In the genomic region with DNA sequence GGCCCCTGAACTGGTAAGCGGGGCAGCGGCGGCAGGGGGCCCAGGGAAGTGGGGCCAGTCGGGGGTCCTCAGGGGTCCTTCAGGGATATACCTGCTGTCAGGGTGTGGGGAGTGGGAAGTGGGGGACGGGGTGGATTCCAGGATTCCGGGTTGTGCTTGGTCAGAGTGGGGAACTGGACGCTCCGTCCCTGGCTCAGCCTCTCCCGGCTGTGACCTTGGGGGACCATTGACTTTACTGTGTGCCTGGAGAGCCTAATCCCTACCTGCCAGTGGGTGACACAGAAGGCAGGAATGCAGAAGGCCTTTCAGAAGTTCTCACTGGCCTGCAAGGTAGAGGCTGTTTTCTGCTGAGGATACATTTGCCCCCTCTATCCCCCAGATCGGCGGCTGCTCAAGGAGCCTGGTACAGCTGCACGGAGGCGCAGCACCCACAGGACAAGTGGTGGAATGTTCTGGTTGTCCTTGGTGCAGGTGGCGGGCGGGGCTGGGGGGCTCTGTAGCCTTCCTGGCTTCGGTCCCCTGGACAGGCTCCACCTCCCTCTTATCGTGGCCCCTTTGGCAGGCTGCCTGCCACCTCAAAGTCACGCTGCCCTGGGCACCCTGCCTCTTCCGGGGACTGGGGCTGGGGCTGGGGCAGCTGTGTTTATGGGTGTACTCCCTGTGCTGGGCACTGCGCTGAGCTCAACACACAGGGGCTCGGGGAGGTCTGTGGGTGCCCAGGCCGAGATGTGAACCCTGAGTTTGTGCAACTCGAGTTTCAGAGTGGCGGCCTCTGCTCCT, we compare ENCODE assay signal across 15 cellular contexts. TPM values are rescaled to one million over a fixed set of nuclear protein-coding genes. Genes with fewer than 3 reads are reported as not detected.
A peak's percentile ranks its signal among the peaks of the same experiment; 100 is the strongest.
DNase-seq lines count a peak whose midpoint lies in the region; ATAC-seq, FAIRE-seq and TF ChIP-seq lines count a peak whose summit lies in the region.
"Had no signal": no experiment of that assay in that cellular context is flagged by ENCODE, and none has a peak within 500 bp of the region (broad histone marks: within the 10 kb centered on the region; RNA-seq: fewer than 3 reads in every experiment).

No MANE protein-coding gene starts in this region.

- H3K79me2 ChIP-seq in HepG2 (ENCODE audit: insufficient read depth, low read length): no peaks in the 10 kb centered on the region

- H3K4me3 ChIP-seq in HepG2 (replicated peaks in 1 of 3; ENCODE audit: insufficient read depth in 1 of 3, low read depth in 2 of 3, low read length in 3 of 3) (no peak overlapping the region; a peak in 1 of 6 replicates), transverse colon (no peak overlapping the region)

- H4K20me1 ChIP-seq in HepG2 (ENCODE audit: insufficient read depth, low read length): no peaks in the 10 kb centered on the region

- H3K4me3 Mint-ChIP-seq in activated B cell treated with CpG ODN at 0.5 μM for 24 hours: no peak overlapping the region
- H3K4me3 Mint-ChIP-seq: neural crest cell; stimulated activated naive CD8-positive, alpha-beta T cell treated with anti-CD3 and anti-CD28 coated beads, Interleukin-15, Interleukin-2, amounts not matched to agents 100 ng/mL and 50 ng/mL, for 24 hours had no signal

- no peak for FAIRE-seq in HepG2 (lab: Jason Lieb, UNC)

- H3K36me3 Mint-ChIP-seq in activated B cell treated with CpG ODN at 0.5 μM for 24 hours (ENCODE audit: low read depth): no peaks in the 10 kb centered on the region

- no TSS peak for BruUV-seq in HepG2 (replicated peaks; lab: Mats Ljungman, UMichigan)

- no peak overlapping the region for H2AFZ ChIP-seq in HepG2 (ENCODE audit: low read length)

- H3K4me1 ChIP-seq in HepG2 (ENCODE audit: insufficient read depth, low read length): peaks cover 21% of the 10 kb centered on the region
- H3K4me1 ChIP-seq in transverse colon: peaks cover 0 to 40% (median 34%) of the 10 kb centered on the region in 4 donors

- TF ChIP-seq POLR2A in HepG2 (IDR thresholded peaks at IDR 0.05; ENCODE audit: insufficient read depth in 1 of 2, low read depth in 2 of 2, low read length in 2 of 2) (no peak), transverse colon (IDR thresholded peaks at IDR 0.05) (no peak)

- CTCF ChIA-PET in activated B cell treated with CpG ODN at 0.5 μM for 24 hours (lab: Charles Lee) (interaction anchor here (0.7 to 1.1 kb wide), 2 partner anchors 68 to 455 kb away, joined by 3 read pairs; no protein-coding TSS in a partner anchor), HepG2 (lab: Yijun Ruan, JAX; ENCODE audit: low intra/inter-chr PET ratio, low total read pairs) (interaction anchor here (0.5 kb wide), 1 partner anchor 403 kb away, joined by 3 read pairs; no protein-coding TSS in a partner anchor)

- H3K27me3 ChIP-seq in HepG2 (ENCODE audit: control insufficient read depth in 1 of 2, insufficient read depth in 2 of 2, low read length in 2 of 2) (peaks cover 16 to 88% of the 10 kb centered on the region in 2 experiments), transverse colon (no peaks in the 10 kb centered on the region)

- in situ Hi-C loops in HepG2 (cut with HindIII; ENCODE audit: extremely low pct_ligation_motif_present, low pct_unique_long_range_greater_than_20kb) (no loop called here), transverse colon (cut with MboI; ENCODE audit: low pct_ligation_motif_present in 1 of 4, low pct_unique_long_range_greater_than_20kb in 1 of 4, low sequenced_read_pairs in 3 of 4) (no loop called here)

- WGBS in HepG2 (ENCODE audit: low lambda C conversion rate): 11% methylated on average over 12 of the region's 24 CpGs
- 44 to 80% methylated on average over 2 to 24 of the region's 24 CpGs for WGBS in transverse colon (ENCODE audit: low coverage in 1 of 2), 2 donors

- peak; percentile 13 to 16 for DNase-seq in activated T-cell treated with anti-CD3 and anti-CD28 coated beads, Interleukin-2, amount 50 U/mL, for 48 hours
- DNase-seq in activated T-cell treated with anti-CD3 and anti-CD28 coated beads for 4 hours (no peak), activated B cell treated with CpG ODN at 0.5 μM for 24 hours (no peak), HepG2 (ENCODE audit: low spot score) (peak; percentile 65), transverse colon (peak; percentile 87), nucleus accumbens (lab: John Stamatoyannopoulos, UW) (no peak), NCI-H69 (lab: John Stamatoyannopoulos, UW) (no peak)
- DNase-seq: activated CD4-positive, alpha-beta T cell treated with anti-CD3 and anti-CD28 coated beads, Interleukin-2, amount 50 U/mL, for 4 hours; GF-D8; IMR-90; NCI-H446 had no signal

- H3K4me1 Mint-ChIP-seq in activated B cell treated with CpG ODN at 0.5 μM for 24 hours: peaks cover 78% of the 10 kb centered on the region
- H3K4me1 Mint-ChIP-seq: neural crest cell had no signal

- ATAC-seq in activated B cell treated with CpG ODN at 0.5 μM for 24 hours (ENCODE audit: low read depth) (peak; percentile 53), HepG2 (peak; percentile 71), GM21390 (IDR thresholded peaks at IDR 0.05; ENCODE audit: unreplicated experiment) (no peak)

- no peaks in the 10 kb centered on the region for H3K27me3 Mint-ChIP-seq in activated B cell treated with CpG ODN at 0.5 μM for 24 hours
- H3K27me3 Mint-ChIP-seq: stimulated activated naive CD8-positive, alpha-beta T cell treated with anti-CD3 and anti-CD28 coated beads, Interleukin-15, Interleukin-2, amounts not matched to agents 100 ng/mL and 50 ng/mL, for 24 hours had no signal

- intact Hi-C loops in activated B cell treated with CpG ODN at 0.5 μM for 24 hours (cut with micrococcal nuclease): loop anchor here (2.0 kb wide), 2 partner anchors 16 to 34 kb away; no protein-coding TSS in a partner anchor
- intact Hi-C loops in HepG2 (cut with micrococcal nuclease; ENCODE audit: unreplicated experiment): no loop called here
- intact Hi-C loops in transverse colon (cut with DNase I; ENCODE audit: low total_unique reads): no loop called here

- H3K4me2 ChIP-seq in HepG2 (ENCODE audit: low read depth, low read length): peak overlapping the region; percentile 42; the same call in 1 of the 2 replicates

- no peaks in the 10 kb centered on the region for H3K9me3 Mint-ChIP-seq in activated B cell treated with CpG ODN at 0.5 μM for 24 hours
- H3K9me3 Mint-ChIP-seq: neural crest cell; stimulated activated naive CD8-positive, alpha-beta T cell treated with anti-CD3 and anti-CD28 coated beads, Interleukin-15, Interleukin-2, amounts not matched to agents 100 ng/mL and 50 ng/mL, for 24 hours had no signal

- H3K9ac ChIP-seq in HepG2 (ENCODE audit: insufficient read depth, low read depth, low read length): no peak overlapping the region

- TF ChIP-seq EP300 in HepG2 (IDR thresholded peaks at IDR 0.05; ENCODE audit: low read depth in 2 of 2, low read length in 2 of 2) (no peak), HepG2 (CRISPR knock-in tag; IDR thresholded peaks at IDR 0.05; ENCODE audit: borderline replicate concordance) (no peak), transverse colon (IDR thresholded peaks at IDR 0.05; ENCODE audit: low read depth) (no peak)

- H3K36me3 ChIP-seq in HepG2 (replicated peaks in 1 of 2; ENCODE audit: control insufficient read depth in 1 of 2, insufficient read depth in 2 of 2, low read length in 2 of 2) (no peaks in the 10 kb centered on the region), transverse colon (no peaks in the 10 kb centered on the region)

- H3K27ac Mint-ChIP-seq in activated B cell treated with CpG ODN at 0.5 μM for 24 hours: no peak overlapping the region
- H3K27ac Mint-ChIP-seq: stimulated activated naive CD8-positive, alpha-beta T cell treated with anti-CD3 and anti-CD28 coated beads, Interleukin-15, Interleukin-2, amounts not matched to agents 100 ng/mL and 50 ng/mL, for 24 hours had no signal

- TF ChIP-seq CTCF in activated B cell treated with CpG ODN at 0.5 μM for 24 hours (IDR thresholded peaks at IDR 0.05) (no peak), HepG2 (CRISPR knock-in tag; IDR thresholded peaks at IDR 0.05) (no peak), transverse colon (IDR thresholded peaks at IDR 0.05) (no peak)

- POLR2A ChIA-PET in activated B cell treated with CpG ODN at 0.5 μM for 24 hours (lab: Charles Lee) (no interaction called here), HepG2 (lab: Yijun Ruan, JAX) (no interaction called here)

- no peak for TF ChIP-seq RAD21 in HepG2 (CRISPR knock-in tag; IDR thresholded peaks at IDR 0.05)

- H3K9me3 ChIP-seq in HepG2 (ENCODE audit: low read length) (no peaks in the 10 kb centered on the region), transverse colon (no peaks in the 10 kb centered on the region)

- no peak overlapping the region for H3K27ac ChIP-seq in HepG2 (ENCODE audit: extremely low read length, insufficient read depth, low read length)
- H3K27ac ChIP-seq in transverse colon: peak overlapping the region in 3 of 4 donors; percentile 18 to 50 (median 23)

RNA-seq across cellular contexts. Expression of a gene that starts 18.4 kb away (rescaled TPM):
- 6.5 and 8.6 TPM in 2 replicates for total RNA-seq in activated B cell treated with CpG ODN at 0.5 μM for 24 hours
- 0.02 TPM in 1 of 2 replicates, not detected in the other for total RNA-seq in HepG2 (2016; rRNA removed; fragmentation: Illumina TruSeq; extraction: Trizol)
- total RNA-seq in HepG2 (2016; cell fraction: cytosol; rRNA removed; fragmentation: Illumina TruSeq; extraction: Trizol; ENCODE audit: low read depth): not detected in 2 replicates
- total RNA-seq in HepG2 (2016; cell fraction: insoluble cytoplasmic fraction; rRNA removed; fragmentation: Illumina TruSeq; extraction: Trizol): not detected in 2 replicates
- not detected in 2 replicates for total RNA-seq in HepG2 (2016; cell fraction: membrane; rRNA removed; fragmentation: Illumina TruSeq; extraction: Trizol)
- not detected in 2 replicates for total RNA-seq in HepG2 (2016; cell fraction: nucleus; rRNA removed; fragmentation: Illumina TruSeq; extraction: Trizol)
- 0.08 and 0.13 TPM in 2 replicates for polyA plus RNA-seq in HepG2 (2011; rRNA removed)
- polyA plus RNA-seq in HepG2 (2011; cell fraction: cytosol; rRNA removed): 0.01 TPM in 1 of 2 replicates, not detected in the other
- 0.09 TPM in 1 of 2 replicates, not detected in the other for polyA plus RNA-seq in HepG2 (2011; cell fraction: nucleus; rRNA removed)
- not detected in 2 replicates for polyA plus RNA-seq in HepG2 (2012)
- polyA plus RNA-seq in HepG2 (2016; cell fraction: cytosol; fragmentation: Illumina TruSeq; extraction: Trizol; ENCODE audit: low read depth): not detected in 2 replicates
- polyA plus RNA-seq in HepG2 (2016; cell fraction: insoluble cytoplasmic fraction; fragmentation: Illumina TruSeq; extraction: Trizol; ENCODE audit: low read depth): not detected in 2 replicates
- not detected in 2 replicates for polyA plus RNA-seq in HepG2 (2016; cell fraction: membrane; fragmentation: Illumina TruSeq; extraction: Trizol; ENCODE audit: low read depth)
- not detected in 2 replicates for polyA plus RNA-seq in HepG2 (2016; cell fraction: nucleus; fragmentation: Illumina TruSeq; extraction: Trizol; ENCODE audit: insufficient read depth, low read depth)
- 0.06 and 1.8 TPM in 2 replicates for polyA minus RNA-seq in HepG2 (2011; rRNA and poly(A)+ RNA removed; ENCODE audit: low replicate concordance)
- polyA minus RNA-seq in HepG2 (2011; cell fraction: cytosol; rRNA and poly(A)+ RNA removed): not detected in 2 replicates
- 0.26 TPM in 1 of 2 replicates, not detected in the other for polyA minus RNA-seq in HepG2 (2011; cell fraction: nucleus; rRNA and poly(A)+ RNA removed)
- total RNA-seq in transverse colon: 10 to 100 TPM in 3 of 4 donors, 1 to 10 TPM in 1; 5.6 to 46.8 (median 24.6) TPM
- total RNA-seq: IMR-90 had no signal

RNA-seq across cellular contexts. Expression of a gene that starts 18.9 kb away (rescaled TPM):
- total RNA-seq in activated B cell treated with CpG ODN at 0.5 μM for 24 hours (not detected in 2 replicates), HepG2 (2016; rRNA removed; fragmentation: Illumina TruSeq; extraction: Trizol) (not detected in 2 replicates), transverse colon (1 to 10 TPM; 1.4 to 7.5 (median 4.3) TPM)
- total RNA-seq in HepG2 (2016; cell fraction: cytosol; rRNA removed; fragmentation: Illumina TruSeq; extraction: Trizol; ENCODE audit: low read depth): not detected in 2 replicates
- not detected in 2 replicates for total RNA-seq in HepG2 (2016; cell fraction: insoluble cytoplasmic fraction; rRNA removed; fragmentation: Illumina TruSeq; extraction: Trizol)
- not detected in 2 replicates for total RNA-seq in HepG2 (2016; cell fraction: membrane; rRNA removed; fragmentation: Illumina TruSeq; extraction: Trizol)
- not detected in 2 replicates for total RNA-seq in HepG2 (2016; cell fraction: nucleus; rRNA removed; fragmentation: Illumina TruSeq; extraction: Trizol)
- polyA plus RNA-seq in HepG2 (2011; rRNA removed): 0.05 and 0.12 TPM in 2 replicates
- polyA plus RNA-seq in HepG2 (2011; cell fraction: cytosol; rRNA removed): 0.01 and 0.05 TPM in 2 replicates
- polyA plus RNA-seq in HepG2 (2011; cell fraction: nucleus; rRNA removed): 0.69 and 1.1 TPM in 2 replicates
- polyA plus RNA-seq in HepG2 (2012): 0.08 and 0.16 TPM in 2 replicates
- polyA plus RNA-seq in HepG2 (2016; cell fraction: cytosol; fragmentation: Illumina TruSeq; extraction: Trizol; ENCODE audit: low read depth): not detected in 2 replicates
- not detected in 2 replicates for polyA plus RNA-seq in HepG2 (2016; cell fraction: insoluble cytoplasmic fraction; fragmentation: Illumina TruSeq; extraction: Trizol; ENCODE audit: low read depth)
- polyA plus RNA-seq in HepG2 (2016; cell fraction: membrane; fragmentation: Illumina TruSeq; extraction: Trizol; ENCODE audit: low read depth): not detected in 2 replicates
- polyA plus RNA-seq in HepG2 (2016; cell fraction: nucleus; fragmentation: Illumina TruSeq; extraction: Trizol; ENCODE audit: insufficient read depth, low read depth): not detected in 2 replicates
- polyA minus RNA-seq in HepG2 (2011; rRNA and poly(A)+ RNA removed; ENCODE audit: low replicate concordance): 0.05 and 0.06 TPM in 2 replicates
- polyA minus RNA-seq in HepG2 (2011; cell fraction: cytosol; rRNA and poly(A)+ RNA removed): not detected in 2 replicates
- polyA minus RNA-seq in HepG2 (2011; cell fraction: nucleus; rRNA and poly(A)+ RNA removed): 0.13 and 0.25 TPM in 2 replicates
- total RNA-seq: IMR-90, SK-MEL-5 had no signal
- polyA plus RNA-seq: IMR-90 had no signal

Comparison
In these comparisons a context has a peak if more than half of its experiments do, and no peak if none do; other contexts are left out.
1. DNase-seq: peak in activated T-cell treated with anti-CD3 and anti-CD28 coated beads, Interleukin-2, amount 50 U/mL, for 48 hours (2 of 2), HepG2 (single experiment) and transverse colon (single experiment); none in activated T-cell treated with anti-CD3 and anti-CD28 coated beads for 4 hours (single experiment), activated B cell treated with CpG ODN at 0.5 μM for 24 hours (single experiment), nucleus accumbens (0 of 56) and NCI-H69 (single experiment).